In the genomic region with DNA sequence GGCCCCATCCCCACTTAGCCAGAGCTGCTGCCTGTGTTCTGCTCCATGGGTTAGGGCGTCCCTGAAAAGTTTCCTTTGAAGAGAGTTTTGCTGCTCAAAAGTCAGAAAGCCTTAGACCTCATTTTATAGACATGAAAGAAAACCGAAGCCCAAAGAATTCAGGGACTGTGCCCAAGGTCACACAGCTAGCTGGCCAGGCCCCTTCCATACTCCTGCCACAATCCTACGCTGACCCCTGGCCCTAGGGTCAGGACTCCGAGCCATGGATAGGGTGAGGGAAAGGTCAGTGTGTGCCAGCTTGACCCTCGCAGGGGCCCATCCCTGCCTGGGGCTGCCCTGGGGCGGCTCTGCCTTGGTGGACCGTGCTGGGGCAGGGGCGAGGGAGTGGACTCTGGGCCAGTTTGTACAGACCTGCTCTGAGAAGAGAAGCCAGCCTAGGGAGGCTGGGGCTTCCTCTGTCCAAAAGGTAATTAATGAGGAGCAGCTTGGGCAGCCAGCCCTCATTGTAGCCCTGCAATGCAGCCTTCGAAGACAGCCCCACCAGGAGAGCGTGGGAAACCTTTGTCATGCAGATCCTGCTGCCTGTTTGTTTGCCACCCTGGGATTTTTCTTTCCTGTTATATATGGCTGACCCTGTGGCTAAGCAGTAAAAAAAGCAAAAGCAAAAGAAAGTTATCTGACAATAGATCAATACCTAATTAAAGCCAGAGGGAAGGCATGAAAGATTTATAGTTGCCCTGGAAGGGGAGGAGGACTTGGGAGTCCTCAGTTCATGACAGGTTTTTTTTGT, we compare ENCODE assay signal across 18 cellular contexts. TPM values are rescaled to one million over a fixed set of nuclear protein-coding genes. Genes with fewer than 3 reads are reported as not detected.
DNase-seq lines count a peak whose midpoint lies in the region; ATAC-seq, FAIRE-seq and TF ChIP-seq lines count a peak whose summit lies in the region.
"Had no signal": no experiment of that assay in that cellular context is flagged by ENCODE, and none has a peak within 500 bp of the region (broad histone marks: within the 10 kb centered on the region; RNA-seq: fewer than 3 reads in every experiment).

No MANE protein-coding gene starts in this region.

- no peak overlapping the region for H3K23ac ChIP-seq in H1 (ENCODE audit: insufficient read length)
- no peak overlapping the region for H3K23ac ChIP-seq in mesenchymal stem cell (ENCODE audit: low read length in 2 of 2)

- H2BK5ac ChIP-seq in H1 (ENCODE audit: low read depth, low read length) (peak overlapping the region; percentile 100), mesenchymal stem cell (ENCODE audit: low read depth, low read length, poor library complexity, severe bottlenecking) (no peak overlapping the region)

- H3K36me3 ChIP-seq in H1 (ENCODE audit: control insufficient read depth in 2 of 4, insufficient read depth in 4 of 4, low read length in 3 of 4), result peaks cover 0 to 14% (median 0%) of the 10 kb centered on the region in 4 experiments; a peak in 3 of 8 replicates
- H3K36me3 ChIP-seq in mesenchymal stem cell (ENCODE audit: control insufficient read depth in 1 of 2, insufficient read depth in 2 of 2, low read depth in 1 of 2, low read length in 2 of 2), result no peaks in the 10 kb centered on the region
- H3K36me3 ChIP-seq: Peyer's patch had no signal

- 0 out of 3 replicates have a peak, but pooled peaks of 1 of the 2 experiments have one; percentile 12 for TF ChIP-seq POLR2A in H1 (IDR thresholded peaks at IDR 0.05; ENCODE audit: control extremely low read depth in 1 of 2, low read depth in 2 of 2, low read length in 2 of 2)

- ATAC-seq in HG03039 (IDR thresholded peaks at IDR 0.05; ENCODE audit: unreplicated experiment) (no peak), T-helper 17 cell (no peak)
- ATAC-seq: sciatic nerve; stimulated activated naive CD8-positive, alpha-beta T cell treated with anti-CD3 and anti-CD28 coated beads, Interleukin-15, amount 100 ng/mL, for 72 hours had no signal

- H2BK15ac ChIP-seq in H1 (ENCODE audit: low read length) (0 out of 2 replicates have a peak overlapping the region, but pooled peaks have one; percentile 72), mesenchymal stem cell (ENCODE audit: low read depth, poor library complexity, severe bottlenecking) (no peak overlapping the region)

- CTCF ChIA-PET in H1 (lab: Charles Lee; ENCODE audit: partially characterized antibody), result interaction anchor here (0.8 to 3.1 kb wide), 6 partner anchors 13 to 52 kb away, joined by 3 to 27 read pairs (median 6); no protein-coding TSS in a partner anchor

- no peak overlapping the region for H3K4me3 Mint-ChIP-seq in osteocyte (ENCODE audit: unreplicated experiment)
- H3K4me3 Mint-ChIP-seq in T-helper 17 cell, result no peak overlapping the region
- H3K4me3 Mint-ChIP-seq: CD4-positive, alpha-beta T cell; stimulated activated naive CD8-positive, alpha-beta T cell treated with anti-CD3 and anti-CD28 coated beads, Interleukin-15, amount 100 ng/mL, for 72 hours had no signal

- TF ChIP-seq EP300 in H1 (IDR thresholded peaks at IDR 0.05; ENCODE audit: borderline replicate concordance in 1 of 2, low read depth in 2 of 2, low read length in 2 of 2), result peak in 1 of 2 experiments; percentile 41; a peak in 1 of 3 replicates

- H3K79me1 ChIP-seq in H1 (ENCODE audit: low read depth, low read length) (no peaks in the 10 kb centered on the region), mesenchymal stem cell (replicated peaks; ENCODE audit: low read length, poor library complexity, severe bottlenecking) (no peaks in the 10 kb centered on the region)

- H3K27ac ChIP-seq in H1 (ENCODE audit: low read depth, low read length), result peak overlapping the region; percentile 68; the same call in 1 of the 2 replicates
- H3K27ac ChIP-seq in mesenchymal stem cell (ENCODE audit: low read length, poor library complexity, severe bottlenecking), result no peak overlapping the region
- H3K27ac ChIP-seq: Peyer's patch had no signal

- DNase-seq in EH (ENCODE audit: low read depth) (peak; percentile 15), NCI-H146 (lab: John Stamatoyannopoulos, UW) (peak; percentile 34), H1 (ENCODE audit: low read depth in 1 of 2, low spot score in 2 of 2) (peak in 1 of 2 experiments; percentile 70), mesenchymal stem cell (no peak), osteocyte (ENCODE audit: extremely low spot score, unreplicated experiment) (no peak), T-helper 17 cell (no peak)
- DNase-seq in activated CD8-positive, alpha-beta memory T cell treated with anti-CD3 and anti-CD28 coated beads, Interleukin-2, amount 50 U/mL, for 48 hours, result no peak
- DNase-seq: activated CD4-positive, alpha-beta T cell treated with anti-CD3 and anti-CD28 coated beads for 1 hour; activated effector memory CD4-positive, alpha-beta T cell treated with anti-CD3 and anti-CD28 coated beads, Interleukin-2, amount 50 U/mL, for 16 hours; CD4-positive, alpha-beta T cell; central memory CD4-positive, alpha-beta T cell; GOT3; KBM-7; NCI-H2081 treated with DMSO at 0.1 percent for 48 hours; Peyer's patch; stimulated activated naive CD8-positive, alpha-beta T cell treated with anti-CD3 and anti-CD28 coated beads, Interleukin-15, amount 100 ng/mL, for 72 hours had no signal

- H2BK120ac ChIP-seq in H1 (replicated peaks; ENCODE audit: low read depth, low read length), result peak overlapping the region; percentile 76
- H2BK120ac ChIP-seq in mesenchymal stem cell (ENCODE audit: low read depth, low read length), result no peak overlapping the region

- H3K23me2 ChIP-seq in H1 (ENCODE audit: low read depth, low read length), result no peaks in the 10 kb centered on the region

- H3K4me3 ChIP-seq in H1 (ENCODE audit: extremely low read depth in 1 of 4, insufficient read depth in 2 of 4, low read depth in 3 of 4, low read length in 4 of 4), result peak overlapping the region in 2 of 4 experiments; percentile 5 to 22; a peak in 3 of 8 replicates
- H3K4me3 ChIP-seq in mesenchymal stem cell (ENCODE audit: insufficient read depth in 1 of 2, low read depth in 1 of 2, low read length in 2 of 2), result no peak overlapping the region
- H3K4me3 ChIP-seq: Peyer's patch had no signal

- H3K36me3 Mint-ChIP-seq in osteocyte (ENCODE audit: unreplicated experiment) (no peaks in the 10 kb centered on the region), T-helper 17 cell (ENCODE audit: low read depth) (no peaks in the 10 kb centered on the region)

- 0 out of 2 replicates have a peak overlapping the region, but pooled peaks have one; percentile 87 for H4K8ac ChIP-seq in H1 (ENCODE audit: extremely low read depth, insufficient read depth, low read length)
- peak overlapping the region; percentile 13 for H4K8ac ChIP-seq in mesenchymal stem cell (ENCODE audit: low read length)

- H3K27me3 ChIP-seq in H1 (replicated peaks in 1 of 4; ENCODE audit: control insufficient read depth in 3 of 4, extremely low read depth in 1 of 4, insufficient read depth in 3 of 4, low read length in 3 of 4), result no peaks in the 10 kb centered on the region
- H3K27me3 ChIP-seq in mesenchymal stem cell (ENCODE audit: control insufficient read depth in 1 of 2, insufficient read depth in 1 of 2, low read length in 2 of 2), result peaks cover 40 to 59% of the 10 kb centered on the region in 2 experiments
- H3K27me3 ChIP-seq: Peyer's patch had no signal

- H3K4me2 ChIP-seq in H1 (ENCODE audit: insufficient read depth in 1 of 2, low read depth in 2 of 2, low read length in 2 of 2) (peak overlapping the region; percentile 53 to 54), mesenchymal stem cell (ENCODE audit: low read length, poor library complexity, severe bottlenecking) (no peak overlapping the region)

- H2AFZ ChIP-seq in H1 (ENCODE audit: low read length), result no peak overlapping the region
- no peak overlapping the region for H2AFZ ChIP-seq in mesenchymal stem cell (ENCODE audit: low read depth, low read length)

- 31% methylated on average over 10 of the region's 10 CpGs; no CpG with 5 or more reads in 1 of the 2 experiments for WGBS in H1 (ENCODE audit: extremely low coverage in 1 of 2, insufficient coverage in 1 of 2, insufficient read length in 1 of 2, insufficient replicate concordance in 2 of 2, low coverage in 1 of 2, low lambda C conversion rate in 2 of 2, missing lambda C conversion rate in 1 of 2), 2 experiments
- WGBS in mesenchymal stem cell, result 60% methylated on average over 10 of the region's 10 CpGs

- no peak for TF ChIP-seq RAD21 in H1 (IDR thresholded peaks at IDR 0.05 in 1 of 2, conservative IDR thresholded peaks at IDR 0.05 in 1 of 2; ENCODE audit: low read depth in 2 of 2, low read length in 2 of 2)

- peak overlapping the region; percentile 91 for H4K91ac ChIP-seq in H1 (replicated peaks; ENCODE audit: insufficient read length, low read length)
- H4K91ac ChIP-seq in mesenchymal stem cell (ENCODE audit: low read length), result no peak overlapping the region

- H3K4ac ChIP-seq in H1 (replicated peaks; ENCODE audit: insufficient read length, low read depth, low read length) (peak overlapping the region; percentile 97), mesenchymal stem cell (ENCODE audit: low read depth in 1 of 2, low read length in 2 of 2) (no peak overlapping the region)

- FAIRE-seq in H1 (lab: Jason Lieb, UNC), result peak; percentile 42

- no peak for TF ChIP-seq CTCF in H1 (IDR thresholded peaks at IDR 0.05; ENCODE audit: control extremely low read depth in 1 of 3, insufficient read depth in 1 of 3, low read depth in 1 of 3, low read length in 3 of 3)
- TF ChIP-seq CTCF in osteocyte (IDR thresholded peaks at IDR 0.05), result no peak

- H3K27me3 Mint-ChIP-seq in osteocyte (ENCODE audit: unreplicated experiment) (peaks cover 3% of the 10 kb centered on the region), T-helper 17 cell (peaks cover 5% of the 10 kb centered on the region)
- H3K27me3 Mint-ChIP-seq: CD4-positive, alpha-beta T cell; stimulated activated naive CD8-positive, alpha-beta T cell treated with anti-CD3 and anti-CD28 coated beads, Interleukin-15, amount 100 ng/mL, for 72 hours had no signal

- H3K18ac ChIP-seq in H1 (ENCODE audit: extremely low read depth, low read length), result peak overlapping the region; percentile 98; the same call in 1 of the 2 replicates
- H3K18ac ChIP-seq in mesenchymal stem cell (ENCODE audit: low read depth in 1 of 2, low read length in 2 of 2), result no peak overlapping the region

- peak overlapping the region; percentile 72 for H3K56ac ChIP-seq in H1 (replicated peaks; ENCODE audit: insufficient read length, low read depth, low read length)

- no peaks in the 10 kb centered on the region for H3K9me3 Mint-ChIP-seq in osteocyte (ENCODE audit: unreplicated experiment)
- H3K9me3 Mint-ChIP-seq: CD4-positive, alpha-beta T cell; stimulated activated naive CD8-positive, alpha-beta T cell treated with anti-CD3 and anti-CD28 coated beads, Interleukin-15, amount 100 ng/mL, for 72 hours had no signal

- H3K27ac Mint-ChIP-seq in osteocyte (ENCODE audit: unreplicated experiment), result no peak overlapping the region
- H3K27ac Mint-ChIP-seq in T-helper 17 cell, result no peak overlapping the region
- H3K27ac Mint-ChIP-seq: CD4-positive, alpha-beta T cell; stimulated activated naive CD8-positive, alpha-beta T cell treated with anti-CD3 and anti-CD28 coated beads, Interleukin-15, amount 100 ng/mL, for 72 hours had no signal

- POLR2A ChIA-PET in H1 (lab: Charles Lee; ENCODE audit: partially characterized antibody), result interaction anchor here (0.7 to 2.3 kb wide), 14 partner anchors 8 to 81 kb away, joined by 3 to 8 read pairs (median 4); no protein-coding TSS in a partner anchor

- H3K79me2 ChIP-seq in H1 (ENCODE audit: control insufficient read depth in 1 of 2, insufficient read depth in 2 of 2, low read length in 2 of 2), result no peaks in the 10 kb centered on the region

- H3K4me1 ChIP-seq in H1 (replicated peaks in 1 of 4; ENCODE audit: control insufficient read depth in 3 of 4, insufficient read depth in 4 of 4, low read length in 3 of 4), result peaks cover 17 to 35% (median 21%) of the 10 kb centered on the region in 4 experiments
- peaks cover 4% of the 10 kb centered on the region for H3K4me1 ChIP-seq in mesenchymal stem cell (ENCODE audit: control insufficient read depth, insufficient read depth, low read depth, low read length)
- H3K4me1 ChIP-seq: Peyer's patch had no signal

- no peaks in the 10 kb centered on the region for H4K20me1 ChIP-seq in H1 (replicated peaks in 1 of 2; ENCODE audit: control insufficient read depth in 1 of 2, insufficient read depth in 2 of 2, low read length in 2 of 2)

- peak overlapping the region; percentile 93 for H4K5ac ChIP-seq in H1 (ENCODE audit: insufficient read length, low read depth, low read length)

- H2BK12ac ChIP-seq in H1 (ENCODE audit: low read depth, low read length) (peak overlapping the region; percentile 99), mesenchymal stem cell (ENCODE audit: low read length in 2 of 2) (no peak overlapping the region)

- H3K4me1 Mint-ChIP-seq in osteocyte (ENCODE audit: unreplicated experiment) (peaks cover 15% of the 10 kb centered on the region), T-helper 17 cell (no peaks in the 10 kb centered on the region)
- H3K4me1 Mint-ChIP-seq: stimulated activated naive CD8-positive, alpha-beta T cell treated with anti-CD3 and anti-CD28 coated beads, Interleukin-15, amount 100 ng/mL, for 72 hours had no signal

- H3K9me3 ChIP-seq in H1 (ENCODE audit: insufficient read depth in 2 of 2, low read depth in 1 of 2, low read length in 1 of 2) (no peaks in the 10 kb centered on the region), mesenchymal stem cell (ENCODE audit: control insufficient read depth, low read length) (no peaks in the 10 kb centered on the region), T-helper 17 cell (ENCODE audit: control insufficient read depth, low read length, poor library complexity, severe bottlenecking) (no peaks in the 10 kb centered on the region)
- H3K9me3 ChIP-seq: Peyer's patch had no signal

- H2AK5ac ChIP-seq in H1 (ENCODE audit: low read depth, low read length), result peak overlapping the region; percentile 83
- H2AK5ac ChIP-seq in mesenchymal stem cell (ENCODE audit: low read length, severe bottlenecking), result no peak overlapping the region

- peak overlapping the region; percentile 80; the same call in 1 of the 2 replicates for H2BK20ac ChIP-seq in H1 (ENCODE audit: low read length)

- H3K14ac ChIP-seq in H1 (ENCODE audit: insufficient read length) (no peak overlapping the region), mesenchymal stem cell (ENCODE audit: low read length in 2 of 2) (no peak overlapping the region)

- H3K9ac ChIP-seq in H1 (replicated peaks in 1 of 4; ENCODE audit: extremely low read depth in 1 of 4, low read depth in 3 of 4, low read length in 3 of 4) (no peak overlapping the region; a peak in 1 of 7 replicates), mesenchymal stem cell (ENCODE audit: low read length) (no peak overlapping the region)

RNA-seq across cellular contexts. Expression of a gene that starts 37.4 kb away (rescaled TPM):
- total RNA-seq in H1 (2021; fragmentation: NEBNext Ultra II Directional; extraction: Animal tissue kit (Norgen Biotek cat#: 25700)), result 11.8 and 12.2 TPM in 2 replicates
- 9.6 and 15.9 TPM in 2 replicates for polyA plus RNA-seq in H1 (2011; rRNA removed)
- polyA plus RNA-seq in H1 (2011; cell fraction: cytosol; rRNA removed), result 12.9 TPM
- 19.8 TPM for polyA plus RNA-seq in H1 (2011; cell fraction: nucleus; rRNA removed)
- polyA plus RNA-seq in H1 (2012, experiment 1 of 2), result 10.2 to 14.8 TPM (median 13.4 TPM) in 4 replicates
- 8.6 TPM for polyA plus RNA-seq in H1 (2012, experiment 2 of 2)
- polyA plus RNA-seq in H1 (2013, experiment 1 of 2), result 2.7 TPM
- polyA plus RNA-seq in H1 (2013, experiment 2 of 2), result 2.7 TPM
- polyA minus RNA-seq in H1 (2011; rRNA and poly(A)+ RNA removed), result 15.4 and 19.0 TPM in 2 replicates
- 8.8 TPM for polyA minus RNA-seq in H1 (2011; cell fraction: cytosol; rRNA and poly(A)+ RNA removed)
- 12.4 TPM for polyA minus RNA-seq in H1 (2011; cell fraction: nucleus; rRNA and poly(A)+ RNA removed)
- polyA plus RNA-seq in mesenchymal stem cell (2013, experiment 1 of 2), result 0.01 TPM
- polyA plus RNA-seq in mesenchymal stem cell (2013, experiment 2 of 2), result 0.01 TPM
- total RNA-seq in osteocyte, result 0.11 TPM in 1 of 2 replicates, not detected in the other
- total RNA-seq in T-helper 17 cell, result under 1 TPM; 0.10 to 0.15 TPM

RNA-seq across cellular contexts. Expression of a gene that starts 38.9 kb away (rescaled TPM):
- total RNA-seq in H1 (2021; fragmentation: NEBNext Ultra II Directional; extraction: Animal tissue kit (Norgen Biotek cat#: 25700)), result 35.4 and 42.6 TPM in 2 replicates
- 12.0 and 15.8 TPM in 2 replicates for polyA plus RNA-seq in H1 (2011; rRNA removed)
- 28.3 TPM for polyA plus RNA-seq in H1 (2011; cell fraction: cytosol; rRNA removed)
- polyA plus RNA-seq in H1 (2011; cell fraction: nucleus; rRNA removed), result 17.9 TPM
- 27.6 to 38.1 TPM (median 37.1 TPM) in 4 replicates for polyA plus RNA-seq in H1 (2012, experiment 1 of 2)
- polyA plus RNA-seq in H1 (2012, experiment 2 of 2), result 5.0 TPM
- polyA plus RNA-seq in H1 (2013, experiment 1 of 2), result 29.9 TPM
- polyA plus RNA-seq in H1 (2013, experiment 2 of 2), result 28.1 TPM
- 19.6 and 23.2 TPM in 2 replicates for polyA minus RNA-seq in H1 (2011; rRNA and poly(A)+ RNA removed)
- polyA minus RNA-seq in H1 (2011; cell fraction: cytosol; rRNA and poly(A)+ RNA removed), result 16.4 TPM
- polyA minus RNA-seq in H1 (2011; cell fraction: nucleus; rRNA and poly(A)+ RNA removed), result 21.9 TPM
- polyA plus RNA-seq in mesenchymal stem cell (2013, experiment 1 of 2), result 9.6 TPM
- polyA plus RNA-seq in mesenchymal stem cell (2013, experiment 2 of 2), result 12.3 TPM
- total RNA-seq in osteocyte (19.4 and 20.9 TPM in 2 replicates), T-helper 17 cell (10 to 100 TPM; 11.6 to 11.8 TPM)

RNA-seq across cellular contexts. Expression of a gene that starts 46.9 kb away (rescaled TPM):
- total RNA-seq in H1 (2021; fragmentation: NEBNext Ultra II Directional; extraction: Animal tissue kit (Norgen Biotek cat#: 25700)), result 254 and 268 TPM in 2 replicates
- 214 and 286 TPM in 2 replicates for polyA plus RNA-seq in H1 (2011; rRNA removed)
- polyA plus RNA-seq in H1 (2011; cell fraction: cytosol; rRNA removed), result 246 TPM
- 286 TPM for polyA plus RNA-seq in H1 (2011; cell fraction: nucleus; rRNA removed)
- polyA plus RNA-seq in H1 (2012, experiment 1 of 2), result 183 to 222 TPM (median 202 TPM) in 4 replicates
- 68.0 TPM for polyA plus RNA-seq in H1 (2012, experiment 2 of 2)
- polyA plus RNA-seq in H1 (2013, experiment 1 of 2), result 185 TPM
- polyA plus RNA-seq in H1 (2013, experiment 2 of 2), result 175 TPM
- polyA minus RNA-seq in H1 (2011; rRNA and poly(A)+ RNA removed), result 453 and 460 TPM in 2 replicates
- polyA minus RNA-seq in H1 (2011; cell fraction: cytosol; rRNA and poly(A)+ RNA removed), result 181 TPM
- polyA minus RNA-seq in H1 (2011; cell fraction: nucleus; rRNA and poly(A)+ RNA removed), result 307 TPM
- polyA plus RNA-seq in mesenchymal stem cell (2013, experiment 1 of 2), result 150 TPM
- polyA plus RNA-seq in mesenchymal stem cell (2013, experiment 2 of 2), result 155 TPM
- total RNA-seq in osteocyte (144 and 153 TPM in 2 replicates), T-helper 17 cell (100 to 1,000 TPM; 259 to 269 TPM)

Comparison
In these comparisons a context has a peak if more than half of its experiments do, and no peak if none do; other contexts are left out.
1. DNase-seq: peak in EH (single experiment) and NCI-H146 (single experiment); none in mesenchymal stem cell (single experiment), osteocyte (single experiment), T-helper 17 cell (0 of 3) and activated CD8-positive, alpha-beta memory T cell treated with anti-CD3 and anti-CD28 coated beads, Interleukin-2, amount 50 U/mL, for 48 hours (single experiment).
2. RNA of a gene that starts 37.4 kb away (total RNA-seq): 11.8 to 12.2 TPM in H1; 0.10 to 0.15 TPM in T-helper 17 cell and 0.11 TPM in osteocyte; every median in the first group is over 10 times any median in the second.